Comparison of ENCODE assay signal across 13 cellular contexts in the genomic region with DNA sequence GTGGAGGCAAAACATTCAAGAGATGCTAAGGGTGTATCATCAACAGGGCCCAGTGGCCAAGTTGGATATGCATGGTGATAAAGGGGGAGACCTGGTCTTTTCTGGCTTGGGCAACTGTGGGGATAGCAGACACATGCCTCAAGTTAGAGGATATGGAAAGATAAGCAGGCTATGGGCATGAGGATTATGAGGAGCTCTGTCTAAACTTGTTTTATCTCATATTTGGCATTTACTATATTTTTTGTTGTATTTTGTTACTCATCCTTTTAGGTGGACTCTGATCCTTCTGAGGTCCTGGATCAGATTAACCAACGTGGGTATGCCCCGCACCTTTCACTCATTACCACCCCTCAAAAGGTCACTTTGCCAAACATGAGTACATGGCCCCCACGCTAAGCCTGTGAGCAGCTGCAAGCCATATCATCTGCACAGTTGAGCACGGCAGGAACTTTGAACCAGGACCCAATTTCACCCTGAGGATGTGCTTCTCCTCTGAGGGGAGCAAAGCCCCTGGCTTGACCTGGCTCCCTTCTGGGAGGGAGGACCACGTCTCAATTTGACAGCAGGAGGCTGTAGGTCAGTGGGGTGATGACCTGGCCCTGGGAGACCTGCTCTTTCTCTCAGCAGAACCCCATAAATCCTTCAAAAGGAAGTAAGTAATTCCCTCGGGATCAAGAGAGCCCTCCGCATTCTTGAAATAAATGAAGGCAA.
DNase-seq lines count a peak whose midpoint lies in the region; ATAC-seq, FAIRE-seq and TF ChIP-seq lines count a peak whose summit lies in the region.
"Had no signal": no experiment of that assay in that cellular context is flagged by ENCODE, and none has a peak within 500 bp of the region (broad histone marks: within the 10 kb centered on the region; RNA-seq: fewer than 3 reads in every experiment).

No MANE protein-coding gene starts in this region.

- H2AFZ ChIP-seq in HepG2 (ENCODE audit: low read length) = no peak overlapping the region

- H3K4me3 ChIP-seq in dorsolateral prefrontal cortex (peak overlapping the region in 5 of 59 donors; percentile 15 to 44 (median 25)), HepG2 (replicated peaks in 1 of 3; ENCODE audit: insufficient read depth in 1 of 3, low read depth in 2 of 3, low read length in 3 of 3) (peak overlapping the region; percentile 9 to 54 (median 49); a peak in 5 of 6 replicates), spleen (no peak overlapping the region)
- H3K4me3 ChIP-seq: GM12878 had no signal

- no peaks in the 10 kb centered on the region for H3K36me3 Mint-ChIP-seq in activated naive CD4-positive, alpha-beta T cell treated with anti-CD3 and anti-CD28 coated beads, Interleukin-2, amount 10 ng/mL, durations not matched to agents 7 days and 5 days
- H3K36me3 Mint-ChIP-seq: CD8-positive, alpha-beta T cell had no signal

- H3K4me1 Mint-ChIP-seq in activated naive CD4-positive, alpha-beta T cell treated with anti-CD3 and anti-CD28 coated beads, Interleukin-2, amount 10 ng/mL, durations not matched to agents 7 days and 5 days = no peaks in the 10 kb centered on the region

- no peaks in the 10 kb centered on the region for H3K27me3 ChIP-seq in dorsolateral prefrontal cortex
- no peaks in the 10 kb centered on the region; a peak in 2 of 5 replicates for H3K27me3 ChIP-seq in HepG2 (ENCODE audit: control insufficient read depth in 1 of 2, insufficient read depth in 2 of 2, low read length in 2 of 2)
- H3K27me3 ChIP-seq in spleen (replicated peaks in 1 of 7) = no peaks in the 10 kb centered on the region

- no peaks in the 10 kb centered on the region for H4K20me1 ChIP-seq in HepG2 (ENCODE audit: insufficient read depth, low read length)

- H3K9ac ChIP-seq in HepG2 (ENCODE audit: insufficient read depth, low read depth, low read length) = no peak overlapping the region

- no peak overlapping the region for H3K4me3 Mint-ChIP-seq in activated naive CD4-positive, alpha-beta T cell treated with anti-CD3 and anti-CD28 coated beads, Interleukin-2, amount 10 ng/mL, durations not matched to agents 7 days and 5 days
- H3K4me3 Mint-ChIP-seq: activated T-cell treated with anti-CD3 and anti-CD28 coated beads, Interleukin-2, amount 50 U/mL, for 24 hours; CD8-positive, alpha-beta T cell; effector memory CD8-positive, alpha-beta T cell had no signal

- H3K27ac ChIP-seq in dorsolateral prefrontal cortex (peak overlapping the region; percentile 88 to 100 (median 99)), HepG2 (ENCODE audit: extremely low read length, insufficient read depth, low read length) (peak overlapping the region; percentile 56), spleen (peak overlapping the region in 6 of 8 donors; percentile 3 to 73 (median 68))

- CTCF ChIA-PET in HepG2 (lab: Yijun Ruan, JAX; ENCODE audit: low intra/inter-chr PET ratio, low total read pairs) = no interaction called here
- CTCF ChIA-PET in activated naive CD4-positive, alpha-beta T cell treated with anti-CD3 and anti-CD28 coated beads, Interleukin-2, amount 10 ng/mL, durations not matched to agents 7 days and 5 days (lab: Charles Lee) = no interaction called here

- peaks cover 7% of the 10 kb centered on the region for H3K27me3 Mint-ChIP-seq in activated naive CD4-positive, alpha-beta T cell treated with anti-CD3 and anti-CD28 coated beads, Interleukin-2, amount 10 ng/mL, durations not matched to agents 7 days and 5 days
- H3K27me3 Mint-ChIP-seq: activated T-cell treated with anti-CD3 and anti-CD28 coated beads, Interleukin-2, amount 50 U/mL, for 24 hours; effector memory CD8-positive, alpha-beta T cell had no signal

- in situ Hi-C loops in HepG2 (cut with HindIII; ENCODE audit: extremely low pct_ligation_motif_present, low pct_unique_long_range_greater_than_20kb) = no loop called here

- no peak overlapping the region for H3K27ac Mint-ChIP-seq in activated naive CD4-positive, alpha-beta T cell treated with anti-CD3 and anti-CD28 coated beads, Interleukin-2, amount 10 ng/mL, durations not matched to agents 7 days and 5 days
- H3K27ac Mint-ChIP-seq: activated T-cell treated with anti-CD3 and anti-CD28 coated beads, Interleukin-2, amount 50 U/mL, for 24 hours; CD8-positive, alpha-beta T cell; effector memory CD8-positive, alpha-beta T cell had no signal

- intact Hi-C loops in dorsolateral prefrontal cortex (cut with DNase I) = loop anchor here (1.0 to 10.0 kb wide), 6 partner anchors 15 to 48 kb away; no protein-coding TSS in a partner anchor
- intact Hi-C loops in HepG2 (cut with micrococcal nuclease; ENCODE audit: unreplicated experiment) = no loop called here
- intact Hi-C loops in spleen (cut with DNase I; ENCODE audit: low total_unique reads) = no loop called here
- intact Hi-C loops in sciatic nerve (cut with DNase I) = no loop called here

- H3K36me3 ChIP-seq in HepG2 (replicated peaks in 1 of 2; ENCODE audit: control insufficient read depth in 1 of 2, insufficient read depth in 2 of 2, low read length in 2 of 2) (no peaks in the 10 kb centered on the region), spleen (no peaks in the 10 kb centered on the region)

- ATAC-seq in HepG2 (peak; percentile 62), sciatic nerve (no peak)
- ATAC-seq: CD8-positive, alpha-beta T cell; effector memory CD8-positive, alpha-beta T cell; GM12878 had no signal

- no peak for FAIRE-seq in HepG2 (lab: Jason Lieb, UNC)
- FAIRE-seq: GM12878 had no signal

- peak overlapping the region; percentile 83 for H3K4me2 ChIP-seq in HepG2 (ENCODE audit: low read depth, low read length)

- TF ChIP-seq RAD21 in Ishikawa (IDR thresholded peaks at IDR 0.05; ENCODE audit: low read depth) = no peak
- no peak for TF ChIP-seq RAD21 in HepG2 (CRISPR knock-in tag; IDR thresholded peaks at IDR 0.05)

- no peaks in the 10 kb centered on the region for H3K9me3 Mint-ChIP-seq in activated naive CD4-positive, alpha-beta T cell treated with anti-CD3 and anti-CD28 coated beads, Interleukin-2, amount 10 ng/mL, durations not matched to agents 7 days and 5 days
- H3K9me3 Mint-ChIP-seq: activated T-cell treated with anti-CD3 and anti-CD28 coated beads, Interleukin-2, amount 50 U/mL, for 24 hours; effector memory CD8-positive, alpha-beta T cell had no signal

- DNase-seq in dorsolateral prefrontal cortex (no peak), HepG2 (ENCODE audit: low spot score) (no peak), spleen (no peak), KG1 (lab: John Stamatoyannopoulos, UW) (no peak), sciatic nerve (ENCODE audit: low spot score) (no peak), dedifferentiated amniotic fluid mesenchymal stem cell (ENCODE audit: extremely low spot score) (no peak)
- DNase-seq in activated naive CD4-positive, alpha-beta T cell treated with anti-CD3 and anti-CD28 coated beads, Interleukin-2, amount 10 ng/mL, durations not matched to agents 7 days and 5 days = no peak
- DNase-seq: activated T-cell treated with anti-CD3 and anti-CD28 coated beads, Interleukin-2, amount 50 U/mL, for 24 hours; CD8-positive, alpha-beta T cell; effector memory CD8-positive, alpha-beta T cell; NCI-H748 treated with DMSO at 0.1 percent for 48 hours had no signal

- TF ChIP-seq POLR2A in HepG2 (IDR thresholded peaks at IDR 0.05; ENCODE audit: insufficient read depth in 1 of 2, low read depth in 2 of 2, low read length in 2 of 2) (no peak), spleen (IDR thresholded peaks at IDR 0.05) (no peak)

- peaks cover 40% of the 10 kb centered on the region for H3K4me1 ChIP-seq in HepG2 (ENCODE audit: insufficient read depth, low read length)
- H3K4me1 ChIP-seq in spleen = peaks cover 0 to 6% (median 1%) of the 10 kb centered on the region in 6 donors

- WGBS in HepG2 (ENCODE audit: low lambda C conversion rate) = 6% methylated on average over 7 of the region's 7 CpGs
- 56 to 76% (median 68%) methylated on average over 7 of the region's 7 CpGs for WGBS in spleen, 5 donors

- TF ChIP-seq EP300 in Ishikawa (IDR thresholded peaks at IDR 0.05; ENCODE audit: borderline replicate concordance) (no peak), HepG2 (IDR thresholded peaks at IDR 0.05; ENCODE audit: low read depth in 2 of 2, low read length in 2 of 2) (no peak), HepG2 (CRISPR knock-in tag; IDR thresholded peaks at IDR 0.05; ENCODE audit: borderline replicate concordance) (no peak)

- TF ChIP-seq CTCF in dorsolateral prefrontal cortex (IDR thresholded peaks at IDR 0.05 in 54 of 56, conservative IDR thresholded peaks at IDR 0.05 in 2 of 56; ENCODE audit: low read depth in 1 of 56, partially characterized antibody in 56 of 56) (no peak), HepG2 (CRISPR knock-in tag; IDR thresholded peaks at IDR 0.05) (no peak), spleen (IDR thresholded peaks at IDR 0.05 in 8 of 11, conservative IDR thresholded peaks at IDR 0.05 in 3 of 11) (no peak)

- BruUV-seq in HepG2 (replicated peaks; lab: Mats Ljungman, UMichigan) = no TSS peak

- H3K79me2 ChIP-seq in HepG2 (ENCODE audit: insufficient read depth, low read length) = no peaks in the 10 kb centered on the region

- H3K9me3 ChIP-seq in HepG2 (ENCODE audit: low read length) (no peaks in the 10 kb centered on the region), spleen (peaks cover 0 to 7% (median 0%) of the 10 kb centered on the region in 8 donors)

- POLR2A ChIA-PET in HepG2 (lab: Yijun Ruan, JAX) = interaction anchor here (1.3 kb wide), 1 partner anchor 338 kb away, joined by 3 read pairs; no protein-coding TSS in a partner anchor

TF ChIP-seq in Ishikawa, 13 proteins besides CTCF, POLR2A, EP300 and RAD21 (continues in another document):
- no peak for TF ChIP-seq CEBPB (IDR thresholded peaks at IDR 0.05)
- no peak for TF ChIP-seq EGR1 (IDR thresholded peaks at IDR 0.05)
- no peak for TF ChIP-seq TCF12 (IDR thresholded peaks at IDR 0.05; ENCODE audit: low read depth)
- 0 out of 2 replicates have a peak, but pooled peaks have one; percentile 32 for TF ChIP-seq NFIC (IDR thresholded peaks at IDR 0.05)
- TF ChIP-seq YY1 (IDR thresholded peaks at IDR 0.05; ENCODE audit: low read depth) = no peak

TF ChIP-seq in HepG2, 621 proteins besides CTCF, POLR2A, EP300 and RAD21:
- TF ChIP-seq MED8 (CRISPR knock-in tag; IDR thresholded peaks at IDR 0.05; ENCODE audit: insufficient replicate concordance) = no peak
- TF ChIP-seq HNF4A (CRISPR knock-in tag; IDR thresholded peaks at IDR 0.05) = peak; percentile 46

Comparison
In these comparisons a context has a peak if more than half of its experiments do, and no peak if none do; other contexts are left out.
1. H3K4me3 ChIP-seq: peak in HepG2 (3 of 3); none in spleen (0 of 8).
2. intact Hi-C loops: an anchor here in dorsolateral prefrontal cortex (1.0 to 10.0 kb wide); none called in HepG2, spleen and sciatic nerve.
3. Peak in every context shown above with its lines, with median percentiles within 50 percentile points of each other: H3K27ac ChIP-seq.